ENCODE assay signal across 8 cellular contexts in genomic region chr3:48739955-48740823, GRCh38. TPM values are rescaled to one million over a fixed set of nuclear protein-coding genes. Genes with fewer than 3 reads are reported as not detected.
DNase-seq lines count a peak whose midpoint lies in the region; ATAC-seq, FAIRE-seq and TF ChIP-seq lines count a peak whose summit lies in the region.

No MANE protein-coding gene starts in this region.

- no peaks in the 10 kb centered on the region for H3K79me2 ChIP-seq in keratinocyte (ENCODE audit: control insufficient read depth, insufficient read depth, low read length)

- no peak overlapping the region for H3K4me3 Mint-ChIP-seq in central memory CD8-positive, alpha-beta T cell

- H3K4me1 ChIP-seq in BE2C (peaks cover 8% of the 10 kb centered on the region; the same call in 1 of the 2 replicates), keratinocyte (ENCODE audit: control insufficient read depth, extremely low read depth, insufficient read depth, low read length) (peaks cover 12% of the 10 kb centered on the region)

- no peak overlapping the region for H3K9ac ChIP-seq in keratinocyte (ENCODE audit: control insufficient read depth, extremely low read depth, insufficient read depth, low read length)

- no peaks in the 10 kb centered on the region for H3K27me3 ChIP-seq in BE2C
- H3K27me3 ChIP-seq in keratinocyte (ENCODE audit: control insufficient read depth, extremely low read depth, insufficient read depth, low read length), result no peaks in the 10 kb centered on the region

- peak overlapping the region; percentile 24; the same call in 1 of the 2 replicates for H3K4me3 ChIP-seq in BE2C (ENCODE audit: low read depth, low read length)
- no peak overlapping the region for H3K4me3 ChIP-seq in LNCaP clone FGC (ENCODE audit: low read depth, low read length)
- H3K4me3 ChIP-seq in keratinocyte (ENCODE audit: control insufficient read depth in 2 of 3, extremely low read depth in 1 of 3, insufficient read depth in 2 of 3, low read depth in 1 of 3, low read length in 3 of 3), result no peak overlapping the region

- peaks cover 5% of the 10 kb centered on the region for H3K36me3 Mint-ChIP-seq in central memory CD8-positive, alpha-beta T cell (ENCODE audit: insufficient read depth)

- DNase-seq in BE2C, result peak; percentile 83
- peak; percentile 79 for DNase-seq in LNCaP clone FGC (ENCODE audit: low read depth)
- DNase-seq in activated CD4-positive, CD25-positive, alpha-beta regulatory T cell (lab: John Stamatoyannopoulos, UW), result peak; percentile 7 to 34 (median 14)
- DNase-seq in central memory CD8-positive, alpha-beta T cell (ENCODE audit: low spot score in 2 of 2), result no peak
- DNase-seq in keratinocyte (ENCODE audit: low read depth, low spot score), result peak; percentile 13
- DNase-seq in smooth muscle cell of the brain vasculature (ENCODE audit: low read depth, low spot score), result peak; percentile 31
- DNase-seq in NCI-H1694 (lab: John Stamatoyannopoulos, UW), result no peak

- H3K9me3 ChIP-seq in BE2C, result no peaks in the 10 kb centered on the region
- H3K9me3 ChIP-seq in keratinocyte (ENCODE audit: control insufficient read depth, low read depth, low read length), result no peaks in the 10 kb centered on the region

- peak; percentile 77 for ATAC-seq in GM19463 (IDR thresholded peaks at IDR 0.05; ENCODE audit: unreplicated experiment)
- peak; percentile 46 for ATAC-seq in central memory CD8-positive, alpha-beta T cell (replicated peaks; ENCODE audit: extremely low read depth, poor library complexity, severe bottlenecking)

- FAIRE-seq in keratinocyte (lab: Jason Lieb, UNC), result peak; percentile 34

- no peak overlapping the region for H3K27ac ChIP-seq in keratinocyte (ENCODE audit: control insufficient read depth, insufficient read depth, low read length)

- no peaks in the 10 kb centered on the region for H3K9me3 Mint-ChIP-seq in central memory CD8-positive, alpha-beta T cell

- H2AFZ ChIP-seq in keratinocyte (ENCODE audit: control insufficient read depth, low read length), result no peak overlapping the region

- H3K36me3 ChIP-seq in BE2C (no peaks in the 10 kb centered on the region), keratinocyte (ENCODE audit: control insufficient read depth in 2 of 2, extremely low read depth in 1 of 2, insufficient read depth in 2 of 2, low read length in 2 of 2) (no peaks in the 10 kb centered on the region)

- TF ChIP-seq CTCF in BE2C (IDR thresholded peaks at IDR 0.05; ENCODE audit: low read depth, low read length), result peak; percentile 64
- TF ChIP-seq CTCF in LNCaP clone FGC (IDR thresholded peaks at IDR 0.05; ENCODE audit: control insufficient read depth, extremely low read depth, insufficient read depth), result peak; percentile 89
- peak; percentile 82 to 92 (median 90) for TF ChIP-seq CTCF in keratinocyte (optimal IDR thresholded peaks at IDR 0.05 in 1 of 3, IDR thresholded peaks at IDR 0.05 in 1 of 3, conservative IDR thresholded peaks at IDR 0.05 in 1 of 3; ENCODE audit: extremely low read depth in 1 of 3, insufficient read depth in 2 of 3, low read length in 3 of 3)

- H3K4me2 ChIP-seq in keratinocyte (ENCODE audit: control insufficient read depth, extremely low read depth, insufficient read depth, low read depth, low read length), result no peak overlapping the region

- H3K9me1 ChIP-seq in keratinocyte (ENCODE audit: control insufficient read depth, extremely low read depth, insufficient read depth, low read length), result no peaks in the 10 kb centered on the region

- dilution Hi-C loops in keratinocyte (cut with MboI; ENCODE audit: extremely low pct_ligation_motif_present, low sequenced_read_pairs), result no loop called here

- H3K27me3 Mint-ChIP-seq in central memory CD8-positive, alpha-beta T cell, result no peaks in the 10 kb centered on the region

- H3K27ac Mint-ChIP-seq in central memory CD8-positive, alpha-beta T cell (ENCODE audit: low read depth), result no peak overlapping the region

- no peaks in the 10 kb centered on the region for H4K20me1 ChIP-seq in keratinocyte (ENCODE audit: control insufficient read depth, extremely low read depth, insufficient read depth, low read length)

- no peaks in the 10 kb centered on the region for H3K4me1 Mint-ChIP-seq in central memory CD8-positive, alpha-beta T cell

RNA-seq across cellular contexts. Expression of gene IP6K2, which starts 23.2 kb away (rescaled TPM):
- 102 TPM for polyA plus RNA-seq in BE2C (2012; ENCODE audit: insufficient read depth, insufficient read length, low read depth)
- polyA plus RNA-seq in keratinocyte, result 94.3 to 124 TPM (median 110 TPM) in 3 replicates
- polyA plus RNA-seq in keratinocyte (2011; ENCODE audit: low read depth), result 186 TPM
- 74.3 and 79.1 TPM in 2 replicates for polyA plus RNA-seq in keratinocyte (2011; cell fraction: cytosol; rRNA removed)
- polyA plus RNA-seq in keratinocyte (2011; cell fraction: nucleus; rRNA removed), result 355 and 366 TPM in 2 replicates
- polyA plus RNA-seq in keratinocyte (2012; ENCODE audit: low replicate concordance), result 68.9 and 155 TPM in 2 replicates
- polyA minus RNA-seq in keratinocyte, result 43.5 to 87.9 TPM (median 66.8 TPM) in 3 replicates
- polyA minus RNA-seq in keratinocyte (2011; cell fraction: cytosol; rRNA and poly(A)+ RNA removed), result 41.6 TPM
- 55.3 and 80.4 TPM in 2 replicates for polyA minus RNA-seq in keratinocyte (2011; cell fraction: nucleus; rRNA and poly(A)+ RNA removed)

RNA-seq across cellular contexts. Expression of gene NCKIPSD, which starts 54.5 kb away (rescaled TPM):
- polyA plus RNA-seq in BE2C (2012; ENCODE audit: insufficient read depth, insufficient read length, low read depth), result 28.5 TPM
- polyA plus RNA-seq in keratinocyte, result 9.8 to 15.8 TPM (median 10.5 TPM) in 3 replicates
- 5.3 TPM for polyA plus RNA-seq in keratinocyte (2011; ENCODE audit: low read depth)
- polyA plus RNA-seq in keratinocyte (2011; cell fraction: cytosol; rRNA removed), result 9.6 and 14.7 TPM in 2 replicates
- 19.2 and 24.2 TPM in 2 replicates for polyA plus RNA-seq in keratinocyte (2011; cell fraction: nucleus; rRNA removed)
- 11.4 and 14.6 TPM in 2 replicates for polyA plus RNA-seq in keratinocyte (2012; ENCODE audit: low replicate concordance)
- 15.0 to 44.8 TPM (median 21.1 TPM) in 3 replicates for polyA minus RNA-seq in keratinocyte
- 14.8 TPM for polyA minus RNA-seq in keratinocyte (2011; cell fraction: cytosol; rRNA and poly(A)+ RNA removed)
- 9.7 and 13.3 TPM in 2 replicates for polyA minus RNA-seq in keratinocyte (2011; cell fraction: nucleus; rRNA and poly(A)+ RNA removed)

Comparison
In these comparisons a context has a peak if more than half of its experiments do, and no peak if none do; other contexts are left out.
1. DNase-seq: peak in BE2C (single experiment), LNCaP clone FGC (single experiment), activated CD4-positive, CD25-positive, alpha-beta regulatory T cell (4 of 4), keratinocyte (single experiment) and smooth muscle cell of the brain vasculature (single experiment); none in central memory CD8-positive, alpha-beta T cell (0 of 2) and NCI-H1694 (single experiment).
2. Peak in every context shown above with its lines, with median percentiles within 50 percentile points of each other: CTCF ChIP-seq.